Comparison of ENCODE assay signal across 12 cellular contexts in the genomic region with DNA sequence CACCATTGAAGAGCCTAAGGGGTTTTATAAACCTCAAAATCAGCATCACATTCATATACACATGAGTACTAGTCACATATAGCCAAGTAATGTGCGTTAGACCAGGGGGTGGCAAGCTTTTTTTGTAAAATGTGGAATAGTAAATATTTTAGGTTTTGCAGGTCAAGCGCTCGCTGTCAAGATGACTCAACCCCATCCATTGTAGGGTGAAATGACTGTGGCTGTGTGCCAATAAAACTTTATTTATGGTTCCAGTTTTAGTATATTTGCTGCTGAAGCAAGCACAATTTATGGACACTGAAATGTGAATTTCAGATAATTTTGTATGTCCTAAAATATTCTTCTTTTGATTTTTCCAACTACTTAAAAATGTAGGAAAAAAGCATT. TPM values are rescaled to one million over a fixed set of nuclear protein-coding genes. Genes with fewer than 3 reads are reported as not detected.
DNase-seq lines count a peak whose midpoint lies in the region; TF ChIP-seq lines count a peak whose summit lies in the region.
"Had no signal": no experiment of that assay in that cellular context is flagged by ENCODE, and none has a peak within 500 bp of the region (broad histone marks: within the 10 kb centered on the region; RNA-seq: fewer than 3 reads in every experiment).

No MANE protein-coding gene starts in this region.

- H3K27me3 ChIP-seq in hepatocyte (no peaks in the 10 kb centered on the region), tibial nerve (no peaks in the 10 kb centered on the region)
- H3K27me3 ChIP-seq: MG63 had no signal

- no peak overlapping the region for H3K4me3 ChIP-seq in hepatocyte
- H3K4me3 ChIP-seq in tibial nerve = no peak overlapping the region
- H3K4me3 ChIP-seq: MG63 had no signal

- WGBS in hepatocyte (ENCODE audit: low lambda C conversion rate, missing lambda C conversion rate) = 91% methylated on average over 3 of the region's 3 CpGs
- WGBS in tibial nerve, 2 donors = 49 to 60% methylated on average over 3 of the region's 3 CpGs

- TF ChIP-seq POLR2A in tibial nerve (IDR thresholded peaks at IDR 0.05) = no peak

- no peak for TF ChIP-seq CTCF in VCaP (conservative IDR thresholded peaks at IDR 0.05)
- no peak for TF ChIP-seq CTCF in hepatocyte (IDR thresholded peaks at IDR 0.05; ENCODE audit: poor library complexity)
- no peak for TF ChIP-seq CTCF in tibial nerve (IDR thresholded peaks at IDR 0.05)

- peak overlapping the region; percentile 72; the same call in 1 of the 2 replicates for H3K27ac ChIP-seq in VCaP
- peak overlapping the region; percentile 92 for H3K27ac ChIP-seq in hepatocyte
- peak overlapping the region in 3 of 4 donors; percentile 67 to 90 (median 82) for H3K27ac ChIP-seq in tibial nerve

- H4K20me1 ChIP-seq in hepatocyte (ENCODE audit: insufficient read depth, poor library complexity, severe bottlenecking) = no peaks in the 10 kb centered on the region

- H3K9me3 ChIP-seq in hepatocyte (ENCODE audit: low read depth) = no peaks in the 10 kb centered on the region
- H3K9me3 ChIP-seq in tibial nerve = no peaks in the 10 kb centered on the region
- H3K9me3 ChIP-seq: MG63 had no signal

- TF ChIP-seq EP300 in Ishikawa (IDR thresholded peaks at IDR 0.05; ENCODE audit: borderline replicate concordance) = no peak
- no peak for TF ChIP-seq EP300 in tibial nerve (IDR thresholded peaks at IDR 0.05)

- H3K79me2 ChIP-seq in hepatocyte = no peaks in the 10 kb centered on the region

- no peak for TF ChIP-seq RAD21 in Ishikawa (IDR thresholded peaks at IDR 0.05; ENCODE audit: low read depth)

- intact Hi-C loops in posterior cingulate gyrus (cut with DNase I) = no loop called here

- DNase-seq in hepatocyte (ENCODE audit: low spot score) (no peak), tibial nerve (ENCODE audit: low spot score in 2 of 2) (no peak), medulla oblongata (ENCODE audit: extremely low spot score) (no peak), COR-L47 (lab: John Stamatoyannopoulos, UW) (no peak), posterior cingulate gyrus (no peak)
- DNase-seq: RPMI8226 had no signal

- no peak overlapping the region for H3K4me2 ChIP-seq in hepatocyte

- no peaks in the 10 kb centered on the region for H3K9me2 ChIP-seq in hepatocyte (replicated peaks; ENCODE audit: insufficient read depth)

- H2AFZ ChIP-seq in hepatocyte = no peak overlapping the region

- H3K36me3 ChIP-seq in hepatocyte (replicated peaks; ENCODE audit: insufficient read depth, low read depth) (no peaks in the 10 kb centered on the region), tibial nerve (no peaks in the 10 kb centered on the region)

- peaks cover 35% of the 10 kb centered on the region for H3K4me1 ChIP-seq in hepatocyte (ENCODE audit: insufficient read depth)
- H3K4me1 ChIP-seq in tibial nerve = peaks cover 0 to 57% (median 26%) of the 10 kb centered on the region in 4 donors

TF ChIP-seq in Ishikawa, 13 proteins besides CTCF, POLR2A, EP300 and RAD21:
- TF ChIP-seq NFIC (IDR thresholded peaks at IDR 0.05) = peak; percentile 52
- TF ChIP-seq, protein P1, sequence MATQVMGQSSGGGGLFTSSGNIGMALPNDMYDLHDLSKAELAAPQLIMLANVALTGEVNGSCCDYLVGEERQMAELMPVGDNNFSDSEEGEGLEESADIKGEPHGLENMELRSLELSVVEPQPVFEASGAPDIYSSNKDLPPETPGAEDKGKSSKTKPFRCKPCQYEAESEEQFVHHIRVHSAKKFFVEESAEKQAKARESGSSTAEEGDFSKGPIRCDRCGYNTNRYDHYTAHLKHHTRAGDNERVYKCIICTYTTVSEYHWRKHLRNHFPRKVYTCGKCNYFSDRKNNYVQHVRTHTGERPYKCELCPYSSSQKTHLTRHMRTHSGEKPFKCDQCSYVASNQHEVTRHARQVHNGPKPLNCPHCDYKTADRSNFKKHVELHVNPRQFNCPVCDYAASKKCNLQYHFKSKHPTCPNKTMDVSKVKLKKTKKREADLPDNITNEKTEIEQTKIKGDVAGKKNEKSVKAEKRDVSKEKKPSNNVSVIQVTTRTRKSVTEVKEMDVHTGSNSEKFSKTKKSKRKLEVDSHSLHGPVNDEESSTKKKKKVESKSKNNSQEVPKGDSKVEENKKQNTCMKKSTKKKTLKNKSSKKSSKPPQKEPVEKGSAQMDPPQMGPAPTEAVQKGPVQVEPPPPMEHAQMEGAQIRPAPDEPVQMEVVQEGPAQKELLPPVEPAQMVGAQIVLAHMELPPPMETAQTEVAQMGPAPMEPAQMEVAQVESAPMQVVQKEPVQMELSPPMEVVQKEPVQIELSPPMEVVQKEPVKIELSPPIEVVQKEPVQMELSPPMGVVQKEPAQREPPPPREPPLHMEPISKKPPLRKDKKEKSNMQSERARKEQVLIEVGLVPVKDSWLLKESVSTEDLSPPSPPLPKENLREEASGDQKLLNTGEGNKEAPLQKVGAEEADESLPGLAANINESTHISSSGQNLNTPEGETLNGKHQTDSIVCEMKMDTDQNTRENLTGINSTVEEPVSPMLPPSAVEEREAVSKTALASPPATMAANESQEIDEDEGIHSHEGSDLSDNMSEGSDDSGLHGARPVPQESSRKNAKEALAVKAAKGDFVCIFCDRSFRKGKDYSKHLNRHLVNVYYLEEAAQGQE (IDR thresholded peaks at IDR 0.05; ENCODE audit: low read depth) = no peak
TF ChIP-seq in Ishikawa: peak in this region for 1.

RNA-seq across cellular contexts. Expression of a gene that starts 21.6 kb away (rescaled TPM):
- 2.3 and 4.0 TPM in 2 replicates for total RNA-seq in hepatocyte
- 4.2 and 4.9 TPM in 2 replicates for polyA plus RNA-seq in hepatocyte
- total RNA-seq in tibial nerve = 10 to 100 TPM; 12.6 to 17.3 (median 15.0) TPM

RNA-seq across cellular contexts. Expression of a gene that starts 46.8 kb away (rescaled TPM):
- total RNA-seq in hepatocyte (not detected in 2 replicates), tibial nerve (not detected)
- polyA plus RNA-seq in hepatocyte = not detected in 2 replicates
- total RNA-seq: fibroblast of villous mesenchyme; G401; natural killer cell treated with Interleukin-12 subunit alpha and Interleukin-12 subunit beta and Interleukin-15 and Interleukin-18, amount 100 ng/mL, for 72 hours had no signal
